Comparison of ENCODE assay signal across 8 cellular contexts in the genomic region with DNA sequence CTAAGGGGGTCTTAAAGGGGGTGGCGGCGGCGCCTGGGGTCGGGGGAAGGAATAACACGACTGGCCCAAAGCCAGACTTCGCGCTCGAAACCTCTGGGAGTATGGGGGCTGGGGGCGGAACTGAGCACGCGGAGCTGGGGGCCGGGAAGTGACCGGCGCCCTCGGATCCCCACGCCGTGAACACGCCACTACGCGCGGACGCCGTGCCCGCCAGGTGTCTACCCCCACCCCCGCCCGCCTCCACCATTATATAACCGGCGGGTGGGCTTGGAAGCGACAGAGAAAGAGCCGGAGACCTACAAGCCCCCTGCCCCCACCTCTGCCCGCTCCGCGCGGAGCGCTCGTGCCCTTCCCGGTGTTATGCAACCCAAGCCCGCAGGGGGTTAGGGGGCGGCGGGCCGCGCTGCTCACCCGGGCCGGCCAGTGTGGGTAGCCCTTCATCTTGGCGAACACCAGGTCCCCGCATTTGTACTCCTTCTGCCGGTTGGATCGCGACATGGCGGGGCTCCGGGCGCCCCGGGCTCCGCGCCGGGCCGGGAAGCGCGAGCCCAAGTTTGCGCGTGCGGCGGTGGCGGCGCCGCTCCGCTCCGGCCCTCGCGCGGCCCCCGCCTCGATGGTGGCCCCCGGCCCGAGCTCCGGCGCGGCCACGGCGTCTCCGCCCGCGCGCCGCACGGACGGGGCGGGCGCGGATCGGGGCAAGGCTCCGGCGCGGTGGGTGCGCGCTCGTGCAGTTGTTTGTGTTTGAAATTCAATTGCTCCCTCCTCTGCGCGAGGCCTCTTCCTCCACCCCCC. TPM values are rescaled to one million over a fixed set of nuclear protein-coding genes. Genes with fewer than 3 reads are reported as not detected.
A peak's percentile ranks its signal among the peaks of the same experiment; 100 is the strongest.
DNase-seq lines count a peak whose midpoint lies in the region; ATAC-seq and TF ChIP-seq lines count a peak whose summit lies in the region.

Gene HDGF, minus strand, starts transcription at position 744 of the 792 bp plus-strand sequence. Its CDS starts 246 bp downstream, at position 498.

- peak within 1 kb of the TSS; percentile 96 for H3K4me3 ChIP-seq in brain microvascular endothelial cell (ENCODE audit: low read depth, low read length)
- H3K4me3 ChIP-seq in iPS-18c (ENCODE audit: insufficient read depth, low read depth, low read length) = peak within 1 kb of the TSS; percentile 99
- H3K4me3 ChIP-seq in skeletal muscle tissue (ENCODE audit: low read length in 3 of 3) = peak within 1 kb of the TSS; percentile 93 to 98 (median 95)

- H3K9ac ChIP-seq in skeletal muscle tissue (ENCODE audit: low read depth in 1 of 3, low read length in 3 of 3) = peak within 1 kb of the TSS; percentile 98 to 99 (median 98)

- H3K9me3 ChIP-seq in iPS-18c (ENCODE audit: control insufficient read depth, insufficient read depth, low read length) (no peaks in the 10 kb centered on the region), skeletal muscle tissue (ENCODE audit: control insufficient read depth in 3 of 3, low read length in 3 of 3) (no peaks in the 10 kb centered on the region)

- H3K4me1 ChIP-seq in skeletal muscle tissue (ENCODE audit: control insufficient read depth in 3 of 3, insufficient read depth in 3 of 3, low read length in 3 of 3) = peaks cover 51 to 68% (median 64%) of the 10 kb centered on the region in 3 donors

- DNase-seq in SKM-1 treated with dmso at 0.1 percent for 144 hours (lab: John Stamatoyannopoulos, UW; ENCODE audit: unreplicated experiment) (peak; percentile 39), SKM-1 (lab: John Stamatoyannopoulos, UW; ENCODE audit: unreplicated experiment) (no peak), RWPE1 (ENCODE audit: low spot score) (no peak), brain microvascular endothelial cell (no peak), GM19240 (ENCODE audit: insufficient read length, low spot score) (no peak)

- peak; percentile 23 for ATAC-seq in HG02970 (IDR thresholded peaks at IDR 0.05; ENCODE audit: low FRiP score, unreplicated experiment)

- H3K27ac ChIP-seq in RWPE1 (peak within 1 kb of the TSS; percentile 99), brain microvascular endothelial cell (peak within 1 kb of the TSS; percentile 99), skeletal muscle tissue (ENCODE audit: low read depth, low read length) (peak within 1 kb of the TSS; percentile 100)

- TF ChIP-seq CTCF in RWPE1 (conservative IDR thresholded peaks at IDR 0.05; ENCODE audit: low read depth) (no peak), brain microvascular endothelial cell (IDR thresholded peaks at IDR 0.05; ENCODE audit: low read depth, low read length, missing control alignments) (peak; percentile 5)

- in situ Hi-C loops in brain microvascular endothelial cell (cut with HindIII; ENCODE audit: low pct_ligation_motif_present, low sequenced_read_pairs) = no loop called here

- CTCF ChIA-PET in RWPE1 (lab: Yijun Ruan, JAX) = interaction anchor here (0.5 to 1.6 kb wide), 3 partner anchors 25 to 32 kb away, joined by 3 to 5 read pairs (median 4); no protein-coding TSS in a partner anchor

- H3K27me3 ChIP-seq in brain microvascular endothelial cell (replicated peaks) (no peaks in the 10 kb centered on the region), skeletal muscle tissue (ENCODE audit: control insufficient read depth in 3 of 3, insufficient read depth in 3 of 3, low read length in 3 of 3) (no peaks in the 10 kb centered on the region)

- POLR2A ChIA-PET in RWPE1 (lab: Yijun Ruan, JAX; ENCODE audit: low non-redundant PET) = interaction anchor here (0.7 to 1.6 kb wide), 5 partner anchors 10 to 63 kb away, joined by 3 to 7 read pairs (median 4); partner anchors contain the start of gene PRCC

- H3K36me3 ChIP-seq in brain microvascular endothelial cell (replicated peaks) (no peaks in the 10 kb centered on the region), skeletal muscle tissue (ENCODE audit: control insufficient read depth in 3 of 3, insufficient read depth in 3 of 3, low read length in 3 of 3) (peaks cover 0 to 4% (median 0%) of the 10 kb centered on the region in 3 donors)

RNA-seq across cellular contexts. Expression of gene HDGF, which starts in this region (rescaled TPM):
- total RNA-seq in skeletal muscle tissue = 61.6 TPM
